13 cellular contexts compared by ENCODE assay signal in genomic region chr11:107769189-107769588, GRCh38. TPM values are rescaled to one million over a fixed set of nuclear protein-coding genes. Genes with fewer than 3 reads are reported as not detected.
DNase-seq lines count a peak whose midpoint lies in the region; FAIRE-seq and TF ChIP-seq lines count a peak whose summit lies in the region.
"Had no signal": no experiment of that assay in that cellular context is flagged by ENCODE, and none has a peak within 500 bp of the region (broad histone marks: within the 10 kb centered on the region; RNA-seq: fewer than 3 reads in every experiment).

No MANE protein-coding gene starts in this region.

- H3K27ac ChIP-seq in GM23248 (peak overlapping the region; percentile 84), keratinocyte (ENCODE audit: control insufficient read depth, insufficient read depth, low read length) (no peak overlapping the region)
- H3K27ac ChIP-seq: HL-60, sigmoid colon had no signal

- peak; percentile 26 for FAIRE-seq in keratinocyte (lab: Jason Lieb, UNC)

- no peaks in the 10 kb centered on the region for H3K27me3 ChIP-seq in GM23248 (replicated peaks; ENCODE audit: insufficient read depth)
- no peaks in the 10 kb centered on the region for H3K27me3 ChIP-seq in keratinocyte (ENCODE audit: control insufficient read depth, extremely low read depth, insufficient read depth, low read length)
- H3K27me3 ChIP-seq: sigmoid colon had no signal

- H3K4me3 ChIP-seq in AG10803 (ENCODE audit: low read length) (no peak overlapping the region), GM23248 (no peak overlapping the region), astrocyte of the cerebellum (ENCODE audit: low read depth, low read length) (no peak overlapping the region), keratinocyte (ENCODE audit: control insufficient read depth in 2 of 3, extremely low read depth in 1 of 3, insufficient read depth in 2 of 3, low read depth in 1 of 3, low read length in 3 of 3) (no peak overlapping the region)
- H3K4me3 ChIP-seq: sigmoid colon had no signal

- no peak for TF ChIP-seq CTCF in AG10803 (conservative IDR thresholded peaks at IDR 0.05; ENCODE audit: low read length)
- TF ChIP-seq CTCF in astrocyte of the cerebellum (IDR thresholded peaks at IDR 0.05; ENCODE audit: low read depth, low read length, missing control alignments): no peak
- TF ChIP-seq CTCF in keratinocyte (optimal IDR thresholded peaks at IDR 0.05 in 1 of 3, IDR thresholded peaks at IDR 0.05 in 1 of 3, conservative IDR thresholded peaks at IDR 0.05 in 1 of 3; ENCODE audit: extremely low read depth in 1 of 3, insufficient read depth in 2 of 3, low read length in 3 of 3): no peak

- H2AFZ ChIP-seq in GM23248 (peak overlapping the region; percentile 49; the same call in 1 of the 2 replicates), keratinocyte (ENCODE audit: control insufficient read depth, low read length) (no peak overlapping the region)

- no peaks in the 10 kb centered on the region for H3K79me2 ChIP-seq in GM23248 (ENCODE audit: insufficient read depth)
- no peaks in the 10 kb centered on the region for H3K79me2 ChIP-seq in keratinocyte (ENCODE audit: control insufficient read depth, insufficient read depth, low read length)

- peak overlapping the region; percentile 20 for H3K4me2 ChIP-seq in GM23248 (ENCODE audit: unreplicated experiment)
- no peak overlapping the region for H3K4me2 ChIP-seq in keratinocyte (ENCODE audit: control insufficient read depth, extremely low read depth, insufficient read depth, low read depth, low read length)

- no peaks in the 10 kb centered on the region for H3K9me1 ChIP-seq in keratinocyte (ENCODE audit: control insufficient read depth, extremely low read depth, insufficient read depth, low read length)

- DNase-seq in AG10803 (ENCODE audit: low read depth): peak; percentile 64
- peak; percentile 85 for DNase-seq in GM23248
- DNase-seq in astrocyte of the cerebellum (ENCODE audit: low read depth): peak; percentile 20
- no peak for DNase-seq in keratinocyte (ENCODE audit: low read depth, low spot score)
- no peak for DNase-seq in GF-D8 (lab: John Stamatoyannopoulos, UW)
- DNase-seq in NCI-H510A (lab: John Stamatoyannopoulos, UW): no peak
- DNase-seq in activated CD4-positive, alpha-beta T cell treated with anti-CD3 and anti-CD28 coated beads, Interleukin-2, amount 50 U/mL, for 1 hour: no peak
- DNase-seq in NOMO-1 (lab: John Stamatoyannopoulos, UW; ENCODE audit: unreplicated experiment in 2 of 2): no peak
- DNase-seq: effector memory CD8-positive, alpha-beta T cell; NCI-H1105; sigmoid colon had no signal

- in situ Hi-C loops in GM23248 (cut with MboI) (no loop called here), astrocyte of the cerebellum (cut with HindIII; ENCODE audit: low sequenced_read_pairs) (no loop called here)

- H3K4me1 ChIP-seq in GM23248 (ENCODE audit: insufficient read depth): peaks cover 29% of the 10 kb centered on the region
- no peaks in the 10 kb centered on the region for H3K4me1 ChIP-seq in keratinocyte (ENCODE audit: control insufficient read depth, extremely low read depth, insufficient read depth, low read length)
- H3K4me1 ChIP-seq: sigmoid colon had no signal

- WGBS in GM23248 (ENCODE audit: low coverage in 1 of 2, low lambda C conversion rate in 2 of 2, missing lambda C conversion rate in 2 of 2), 2 experiments: 0 to 1% methylated on average over 3 of the region's 3 CpGs

- H3K9ac ChIP-seq in GM23248 (peak overlapping the region; percentile 66), keratinocyte (ENCODE audit: control insufficient read depth, extremely low read depth, insufficient read depth, low read length) (no peak overlapping the region)

- H3K9me3 ChIP-seq in GM23248 (ENCODE audit: low read depth): no peaks in the 10 kb centered on the region
- H3K9me3 ChIP-seq in keratinocyte (ENCODE audit: control insufficient read depth, low read depth, low read length): no peaks in the 10 kb centered on the region
- H3K9me3 ChIP-seq: sigmoid colon had no signal

- H3K9me2 ChIP-seq in GM23248 (ENCODE audit: insufficient read depth): no peaks in the 10 kb centered on the region

- H3F3A ChIP-seq in GM23248 (ENCODE audit: insufficient read depth): peaks cover 36% of the 10 kb centered on the region

- H4K20me1 ChIP-seq in GM23248 (ENCODE audit: insufficient read depth): no peaks in the 10 kb centered on the region
- H4K20me1 ChIP-seq in keratinocyte (ENCODE audit: control insufficient read depth, extremely low read depth, insufficient read depth, low read length): no peaks in the 10 kb centered on the region

- H3K36me3 ChIP-seq in GM23248 (ENCODE audit: low read depth): no peaks in the 10 kb centered on the region
- no peaks in the 10 kb centered on the region for H3K36me3 ChIP-seq in keratinocyte (ENCODE audit: control insufficient read depth in 2 of 2, extremely low read depth in 1 of 2, insufficient read depth in 2 of 2, low read length in 2 of 2)
- H3K36me3 ChIP-seq: sigmoid colon had no signal

- dilution Hi-C loops in keratinocyte (cut with MboI; ENCODE audit: extremely low pct_ligation_motif_present, low sequenced_read_pairs): no loop called here

RNA-seq across cellular contexts. Expression of gene SLN, which starts 57.3 kb away (rescaled TPM):
- not detected in 2 replicates for total RNA-seq in GM23248 (2014; rRNA removed; shearing (Covaris generic))
- polyA plus RNA-seq in GM23248 (2016; fragmentation: Nextera tagmentation; extraction: Ambion mirVana): not detected in 2 replicates
- 0.09 to 0.12 TPM in 2 of 3 replicates, not detected in the other for polyA plus RNA-seq in keratinocyte
- not detected for polyA plus RNA-seq in keratinocyte (2011; ENCODE audit: low read depth)
- not detected in 2 replicates for polyA plus RNA-seq in keratinocyte (2011; cell fraction: cytosol; rRNA removed)
- polyA plus RNA-seq in keratinocyte (2011; cell fraction: nucleus; rRNA removed): not detected in 2 replicates
- not detected in 2 replicates for polyA plus RNA-seq in keratinocyte (2012; ENCODE audit: low replicate concordance)
- not detected in 3 replicates for polyA minus RNA-seq in keratinocyte
- not detected for polyA minus RNA-seq in keratinocyte (2011; cell fraction: cytosol; rRNA and poly(A)+ RNA removed)
- polyA minus RNA-seq in keratinocyte (2011; cell fraction: nucleus; rRNA and poly(A)+ RNA removed): not detected in 2 replicates
- total RNA-seq: sigmoid colon; T-helper 1 cell treated with Interleukin-12 subunit alpha and Interleukin-12 subunit beta and Interleukin-4 antibody, amounts not matched to agents 30 ng/mL and 1 ng/mL, for 36 hours had no signal
- polyA plus RNA-seq: sigmoid colon had no signal

Comparison
In these comparisons a context has a peak if more than half of its experiments do, and no peak if none do; other contexts are left out.
1. DNase-seq: peak in AG10803 (single experiment), GM23248 (single experiment) and astrocyte of the cerebellum (single experiment); none in keratinocyte (single experiment), GF-D8 (single experiment), NCI-H510A (single experiment), activated CD4-positive, alpha-beta T cell treated with anti-CD3 and anti-CD28 coated beads, Interleukin-2, amount 50 U/mL, for 1 hour (single experiment) and NOMO-1 (0 of 2).